In the genomic region with DNA sequence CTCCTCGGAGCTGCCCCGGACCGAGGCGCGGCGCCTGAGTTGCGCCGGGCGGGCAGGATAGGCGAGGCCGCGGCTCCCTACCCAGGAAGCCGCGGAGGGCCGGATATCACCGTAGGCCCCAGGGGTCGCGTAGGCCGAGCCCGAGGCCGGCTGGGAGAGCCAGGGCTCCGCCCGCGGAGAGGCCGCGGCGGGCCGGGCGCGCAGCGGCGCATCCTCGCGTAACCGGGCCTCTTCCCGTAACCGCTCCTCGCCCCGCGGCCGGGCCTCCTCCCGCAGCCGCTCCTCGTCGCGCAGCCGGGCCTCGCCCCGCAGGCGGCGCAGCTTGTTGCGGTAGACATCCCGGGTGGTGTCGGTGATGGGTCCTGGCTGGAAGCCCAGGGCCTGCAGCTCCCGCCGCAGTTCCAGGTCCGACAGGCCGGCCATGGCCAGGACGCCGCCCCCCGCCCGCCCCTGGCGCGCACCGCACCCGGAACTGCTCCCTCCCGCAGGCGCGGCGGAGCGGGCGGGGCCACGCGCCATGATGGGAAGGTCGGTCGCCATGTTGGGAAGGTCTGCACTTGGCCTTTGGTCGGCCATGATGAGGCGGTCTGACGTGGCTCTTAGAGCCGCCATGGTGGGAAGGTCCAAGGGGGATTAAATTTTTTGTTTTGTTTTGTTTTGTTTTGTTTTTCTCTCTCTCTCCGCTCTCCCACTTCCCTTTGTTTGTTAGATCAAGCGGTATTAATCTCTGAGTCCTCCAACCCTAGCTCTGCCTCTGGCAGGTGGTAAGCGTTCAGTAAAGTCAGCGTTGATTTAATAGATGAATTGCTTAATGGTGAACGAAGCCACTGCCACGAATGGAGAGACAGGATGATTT, we compare ENCODE assay signal across 1 cellular context.
TF ChIP-seq lines count a peak whose summit lies in the region.

A gene (minus strand): TSS at position 437 of the 856 bp plus-strand sequence. CDS start 14 bp downstream, at position 423.

TF ChIP-seq in HepG2, 621 proteins besides CTCF, POLR2A, EP300 and RAD21 (continued from another document and continues in another):
- TF ChIP-seq, protein P1, sequence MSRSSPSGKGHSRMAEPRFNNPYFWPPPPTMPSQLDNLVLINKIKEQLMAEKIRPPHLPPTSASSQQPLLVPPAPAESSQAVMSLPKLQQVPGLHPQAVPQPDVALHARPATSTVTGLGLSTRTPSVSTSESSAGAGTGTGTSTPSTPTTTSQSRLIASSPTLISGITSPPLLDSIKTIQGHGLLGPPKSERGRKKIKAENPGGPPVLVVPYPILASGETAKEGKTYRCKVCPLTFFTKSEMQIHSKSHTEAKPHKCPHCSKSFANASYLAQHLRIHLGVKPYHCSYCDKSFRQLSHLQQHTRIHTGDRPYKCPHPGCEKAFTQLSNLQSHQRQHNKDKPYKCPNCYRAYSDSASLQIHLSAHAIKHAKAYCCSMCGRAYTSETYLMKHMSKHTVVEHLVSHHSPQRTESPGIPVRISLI (CRISPR knock-in tag; IDR thresholded peaks at IDR 0.05; ENCODE audit: borderline replicate concordance) = 0 out of 2 replicates have a peak, but pooled peaks have one; percentile 14
- no peak for TF ChIP-seq EEA1 (CRISPR knock-in tag; IDR thresholded peaks at IDR 0.05; ENCODE audit: borderline replicate concordance)
- TF ChIP-seq CBFB (CRISPR knock-in tag; IDR thresholded peaks at IDR 0.05) = peak; percentile 71; the same call in 1 of the 2 replicates
- TF ChIP-seq, protein P2, sequence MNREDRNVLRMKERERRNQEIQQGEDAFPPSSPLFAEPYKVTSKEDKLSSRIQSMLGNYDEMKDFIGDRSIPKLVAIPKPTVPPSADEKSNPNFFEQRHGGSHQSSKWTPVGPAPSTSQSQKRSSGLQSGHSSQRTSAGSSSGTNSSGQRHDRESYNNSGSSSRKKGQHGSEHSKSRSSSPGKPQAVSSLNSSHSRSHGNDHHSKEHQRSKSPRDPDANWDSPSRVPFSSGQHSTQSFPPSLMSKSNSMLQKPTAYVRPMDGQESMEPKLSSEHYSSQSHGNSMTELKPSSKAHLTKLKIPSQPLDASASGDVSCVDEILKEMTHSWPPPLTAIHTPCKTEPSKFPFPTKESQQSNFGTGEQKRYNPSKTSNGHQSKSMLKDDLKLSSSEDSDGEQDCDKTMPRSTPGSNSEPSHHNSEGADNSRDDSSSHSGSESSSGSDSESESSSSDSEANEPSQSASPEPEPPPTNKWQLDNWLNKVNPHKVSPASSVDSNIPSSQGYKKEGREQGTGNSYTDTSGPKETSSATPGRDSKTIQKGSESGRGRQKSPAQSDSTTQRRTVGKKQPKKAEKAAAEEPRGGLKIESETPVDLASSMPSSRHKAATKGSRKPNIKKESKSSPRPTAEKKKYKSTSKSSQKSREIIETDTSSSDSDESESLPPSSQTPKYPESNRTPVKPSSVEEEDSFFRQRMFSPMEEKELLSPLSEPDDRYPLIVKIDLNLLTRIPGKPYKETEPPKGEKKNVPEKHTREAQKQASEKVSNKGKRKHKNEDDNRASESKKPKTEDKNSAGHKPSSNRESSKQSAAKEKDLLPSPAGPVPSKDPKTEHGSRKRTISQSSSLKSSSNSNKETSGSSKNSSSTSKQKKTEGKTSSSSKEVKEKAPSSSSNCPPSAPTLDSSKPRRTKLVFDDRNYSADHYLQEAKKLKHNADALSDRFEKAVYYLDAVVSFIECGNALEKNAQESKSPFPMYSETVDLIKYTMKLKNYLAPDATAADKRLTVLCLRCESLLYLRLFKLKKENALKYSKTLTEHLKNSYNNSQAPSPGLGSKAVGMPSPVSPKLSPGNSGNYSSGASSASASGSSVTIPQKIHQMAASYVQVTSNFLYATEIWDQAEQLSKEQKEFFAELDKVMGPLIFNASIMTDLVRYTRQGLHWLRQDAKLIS (CRISPR knock-in tag; IDR thresholded peaks at IDR 0.05) = 0 out of 2 replicates have a peak, but pooled peaks have one; percentile 52
- TF ChIP-seq ZNF570 (CRISPR knock-in tag; IDR thresholded peaks at IDR 0.05; ENCODE audit: borderline replicate concordance) = no peak; the same call in 1 of the 2 replicates
- no peak for TF ChIP-seq RORA (CRISPR knock-in tag; IDR thresholded peaks at IDR 0.05)
- peak; percentile 95 for TF ChIP-seq SALL2 (CRISPR knock-in tag; IDR thresholded peaks at IDR 0.05)
- peak in 1 of 2 experiments; percentile 72; a peak in 1 of 4 replicates for TF ChIP-seq KLF16 (CRISPR knock-in tag; IDR thresholded peaks at IDR 0.05)
- TF ChIP-seq, protein P3, sequence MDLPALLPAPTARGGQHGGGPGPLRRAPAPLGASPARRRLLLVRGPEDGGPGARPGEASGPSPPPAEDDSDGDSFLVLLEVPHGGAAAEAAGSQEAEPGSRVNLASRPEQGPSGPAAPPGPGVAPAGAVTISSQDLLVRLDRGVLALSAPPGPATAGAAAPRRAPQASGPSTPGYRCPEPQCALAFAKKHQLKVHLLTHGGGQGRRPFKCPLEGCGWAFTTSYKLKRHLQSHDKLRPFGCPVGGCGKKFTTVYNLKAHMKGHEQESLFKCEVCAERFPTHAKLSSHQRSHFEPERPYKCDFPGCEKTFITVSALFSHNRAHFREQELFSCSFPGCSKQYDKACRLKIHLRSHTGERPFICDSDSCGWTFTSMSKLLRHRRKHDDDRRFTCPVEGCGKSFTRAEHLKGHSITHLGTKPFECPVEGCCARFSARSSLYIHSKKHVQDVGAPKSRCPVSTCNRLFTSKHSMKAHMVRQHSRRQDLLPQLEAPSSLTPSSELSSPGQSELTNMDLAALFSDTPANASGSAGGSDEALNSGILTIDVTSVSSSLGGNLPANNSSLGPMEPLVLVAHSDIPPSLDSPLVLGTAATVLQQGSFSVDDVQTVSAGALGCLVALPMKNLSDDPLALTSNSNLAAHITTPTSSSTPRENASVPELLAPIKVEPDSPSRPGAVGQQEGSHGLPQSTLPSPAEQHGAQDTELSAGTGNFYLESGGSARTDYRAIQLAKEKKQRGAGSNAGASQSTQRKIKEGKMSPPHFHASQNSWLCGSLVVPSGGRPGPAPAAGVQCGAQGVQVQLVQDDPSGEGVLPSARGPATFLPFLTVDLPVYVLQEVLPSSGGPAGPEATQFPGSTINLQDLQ (CRISPR knock-in tag; IDR thresholded peaks at IDR 0.05) = peak; percentile 29; the same call in 1 of the 2 replicates
- TF ChIP-seq SNRNP70 (IDR thresholded peaks at IDR 0.05; ENCODE audit: low read depth, low read length) = no peak
- TF ChIP-seq, protein P4, sequence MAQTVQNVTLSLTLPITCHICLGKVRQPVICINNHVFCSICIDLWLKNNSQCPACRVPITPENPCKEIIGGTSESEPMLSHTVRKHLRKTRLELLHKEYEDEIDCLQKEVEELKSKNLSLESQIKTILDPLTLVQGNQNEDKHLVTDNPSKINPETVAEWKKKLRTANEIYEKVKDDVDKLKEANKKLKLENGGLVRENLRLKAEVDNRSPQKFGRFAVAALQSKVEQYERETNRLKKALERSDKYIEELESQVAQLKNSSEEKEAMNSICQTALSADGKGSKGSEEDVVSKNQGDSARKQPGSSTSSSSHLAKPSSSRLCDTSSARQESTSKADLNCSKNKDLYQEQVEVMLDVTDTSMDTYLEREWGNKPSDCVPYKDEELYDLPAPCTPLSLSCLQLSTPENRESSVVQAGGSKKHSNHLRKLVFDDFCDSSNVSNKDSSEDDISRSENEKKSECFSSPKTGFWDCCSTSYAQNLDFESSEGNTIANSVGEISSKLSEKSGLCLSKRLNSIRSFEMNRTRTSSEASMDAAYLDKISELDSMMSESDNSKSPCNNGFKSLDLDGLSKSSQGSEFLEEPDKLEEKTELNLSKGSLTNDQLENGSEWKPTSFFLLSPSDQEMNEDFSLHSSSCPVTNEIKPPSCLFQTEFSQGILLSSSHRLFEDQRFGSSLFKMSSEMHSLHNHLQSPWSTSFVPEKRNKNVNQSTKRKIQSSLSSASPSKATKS (CRISPR knock-in tag; IDR thresholded peaks at IDR 0.05) = no peak
- TF ChIP-seq THAP11 (CRISPR knock-in tag; IDR thresholded peaks at IDR 0.05) = peak; percentile 95
- TF ChIP-seq TBP (CRISPR knock-in tag; IDR thresholded peaks at IDR 0.05) = no peak
- no peak for TF ChIP-seq NR3C1 (CRISPR knock-in tag; IDR thresholded peaks at IDR 0.05)
- TF ChIP-seq PAF1 (CRISPR knock-in tag; IDR thresholded peaks at IDR 0.05) = no peak
- TF ChIP-seq PHF5A (CRISPR knock-in tag; IDR thresholded peaks at IDR 0.05; ENCODE audit: low read depth, unreplicated experiment) = peak; percentile 52
- TF ChIP-seq ZFP62 (CRISPR knock-in tag; IDR thresholded peaks at IDR 0.05) = no peak
- peak; percentile 71 for TF ChIP-seq SKI (IDR thresholded peaks at IDR 0.05; ENCODE audit: partially characterized antibody)
- TF ChIP-seq ZNF260 (CRISPR knock-in tag; IDR thresholded peaks at IDR 0.05; ENCODE audit: borderline replicate concordance, low read depth) = no peak
- TF ChIP-seq, protein P5, sequence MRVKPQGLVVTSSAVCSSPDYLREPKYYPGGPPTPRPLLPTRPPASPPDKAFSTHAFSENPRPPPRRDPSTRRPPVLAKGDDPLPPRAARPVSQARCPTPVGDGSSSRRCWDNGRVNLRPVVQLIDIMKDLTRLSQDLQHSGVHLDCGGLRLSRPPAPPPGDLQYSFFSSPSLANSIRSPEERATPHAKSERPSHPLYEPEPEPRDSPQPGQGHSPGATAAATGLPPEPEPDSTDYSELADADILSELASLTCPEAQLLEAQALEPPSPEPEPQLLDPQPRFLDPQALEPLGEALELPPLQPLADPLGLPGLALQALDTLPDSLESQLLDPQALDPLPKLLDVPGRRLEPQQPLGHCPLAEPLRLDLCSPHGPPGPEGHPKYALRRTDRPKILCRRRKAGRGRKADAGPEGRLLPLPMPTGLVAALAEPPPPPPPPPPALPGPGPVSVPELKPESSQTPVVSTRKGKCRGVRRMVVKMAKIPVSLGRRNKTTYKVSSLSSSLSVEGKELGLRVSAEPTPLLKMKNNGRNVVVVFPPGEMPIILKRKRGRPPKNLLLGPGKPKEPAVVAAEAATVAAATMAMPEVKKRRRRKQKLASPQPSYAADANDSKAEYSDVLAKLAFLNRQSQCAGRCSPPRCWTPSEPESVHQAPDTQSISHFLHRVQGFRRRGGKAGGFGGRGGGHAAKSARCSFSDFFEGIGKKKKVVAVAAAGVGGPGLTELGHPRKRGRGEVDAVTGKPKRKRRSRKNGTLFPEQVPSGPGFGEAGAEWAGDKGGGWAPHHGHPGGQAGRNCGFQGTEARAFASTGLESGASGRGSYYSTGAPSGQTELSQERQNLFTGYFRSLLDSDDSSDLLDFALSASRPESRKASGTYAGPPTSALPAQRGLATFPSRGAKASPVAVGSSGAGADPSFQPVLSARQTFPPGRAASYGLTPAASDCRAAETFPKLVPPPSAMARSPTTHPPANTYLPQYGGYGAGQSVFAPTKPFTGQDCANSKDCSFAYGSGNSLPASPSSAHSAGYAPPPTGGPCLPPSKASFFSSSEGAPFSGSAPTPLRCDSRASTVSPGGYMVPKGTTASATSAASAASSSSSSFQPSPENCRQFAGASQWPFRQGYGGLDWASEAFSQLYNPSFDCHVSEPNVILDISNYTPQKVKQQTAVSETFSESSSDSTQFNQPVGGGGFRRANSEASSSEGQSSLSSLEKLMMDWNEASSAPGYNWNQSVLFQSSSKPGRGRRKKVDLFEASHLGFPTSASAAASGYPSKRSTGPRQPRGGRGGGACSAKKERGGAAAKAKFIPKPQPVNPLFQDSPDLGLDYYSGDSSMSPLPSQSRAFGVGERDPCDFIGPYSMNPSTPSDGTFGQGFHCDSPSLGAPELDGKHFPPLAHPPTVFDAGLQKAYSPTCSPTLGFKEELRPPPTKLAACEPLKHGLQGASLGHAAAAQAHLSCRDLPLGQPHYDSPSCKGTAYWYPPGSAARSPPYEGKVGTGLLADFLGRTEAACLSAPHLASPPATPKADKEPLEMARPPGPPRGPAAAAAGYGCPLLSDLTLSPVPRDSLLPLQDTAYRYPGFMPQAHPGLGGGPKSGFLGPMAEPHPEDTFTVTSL (CRISPR knock-in tag; IDR thresholded peaks at IDR 0.05; ENCODE audit: borderline replicate concordance) = no peak
- peak; percentile 72; the same call in 1 of the 2 replicates for TF ChIP-seq ZNF564 (CRISPR knock-in tag; IDR thresholded peaks at IDR 0.05)
- TF ChIP-seq, protein P6, sequence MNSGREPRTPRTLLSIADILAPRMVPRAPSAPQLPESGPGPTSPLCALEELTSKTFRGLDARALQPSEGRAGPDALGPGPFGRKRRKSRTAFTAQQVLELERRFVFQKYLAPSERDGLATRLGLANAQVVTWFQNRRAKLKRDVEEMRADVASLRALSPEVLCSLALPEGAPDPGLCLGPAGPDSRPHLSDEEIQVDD (CRISPR knock-in tag; IDR thresholded peaks at IDR 0.05; ENCODE audit: borderline replicate concordance) = peak; percentile 11; the same call in 1 of the 2 replicates
- TF ChIP-seq, protein P7, sequence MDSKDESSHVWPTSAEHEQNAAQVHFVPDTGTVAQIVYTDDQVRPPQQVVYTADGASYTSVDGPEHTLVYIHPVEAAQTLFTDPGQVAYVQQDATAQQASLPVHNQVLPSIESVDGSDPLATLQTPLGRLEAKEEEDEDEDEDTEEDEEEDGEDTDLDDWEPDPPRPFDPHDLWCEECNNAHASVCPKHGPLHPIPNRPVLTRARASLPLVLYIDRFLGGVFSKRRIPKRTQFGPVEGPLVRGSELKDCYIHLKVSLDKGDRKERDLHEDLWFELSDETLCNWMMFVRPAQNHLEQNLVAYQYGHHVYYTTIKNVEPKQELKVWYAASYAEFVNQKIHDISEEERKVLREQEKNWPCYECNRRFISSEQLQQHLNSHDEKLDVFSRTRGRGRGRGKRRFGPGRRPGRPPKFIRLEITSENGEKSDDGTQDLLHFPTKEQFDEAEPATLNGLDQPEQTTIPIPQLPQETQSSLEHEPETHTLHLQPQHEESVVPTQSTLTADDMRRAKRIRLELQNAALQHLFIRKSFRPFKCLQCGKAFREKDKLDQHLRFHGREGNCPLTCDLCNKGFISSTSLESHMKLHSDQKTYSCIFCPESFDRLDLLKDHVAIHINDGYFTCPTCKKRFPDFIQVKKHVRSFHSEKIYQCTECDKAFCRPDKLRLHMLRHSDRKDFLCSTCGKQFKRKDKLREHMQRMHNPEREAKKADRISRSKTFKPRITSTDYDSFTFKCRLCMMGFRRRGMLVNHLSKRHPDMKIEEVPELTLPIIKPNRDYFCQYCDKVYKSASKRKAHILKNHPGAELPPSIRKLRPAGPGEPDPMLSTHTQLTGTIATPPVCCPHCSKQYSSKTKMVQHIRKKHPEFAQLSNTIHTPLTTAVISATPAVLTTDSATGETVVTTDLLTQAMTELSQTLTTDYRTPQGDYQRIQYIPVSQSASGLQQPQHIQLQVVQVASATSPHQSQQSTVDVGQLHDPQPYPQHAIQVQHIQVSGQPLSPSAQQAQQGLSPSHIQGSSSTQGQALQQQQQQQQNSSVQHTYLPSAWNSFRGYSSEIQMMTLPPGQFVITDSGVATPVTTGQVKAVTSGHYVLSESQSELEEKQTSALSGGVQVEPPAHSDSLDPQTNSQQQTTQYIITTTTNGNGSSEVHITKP (CRISPR knock-in tag; IDR thresholded peaks at IDR 0.05; ENCODE audit: low read depth) = 0 out of 2 replicates have a peak, but pooled peaks have one; percentile 36
- TF ChIP-seq ZNF556 (CRISPR knock-in tag; IDR thresholded peaks at IDR 0.05; ENCODE audit: borderline replicate concordance) = peak; percentile 96; the same call in 1 of the 2 replicates
- 0 out of 2 replicates have a peak, but pooled peaks have one; percentile 54 for TF ChIP-seq ZNF180 (CRISPR knock-in tag; IDR thresholded peaks at IDR 0.05; ENCODE audit: borderline replicate concordance, low read depth)
- TF ChIP-seq ZNF768 (CRISPR knock-in tag; IDR thresholded peaks at IDR 0.05) = peak; percentile 70; the same call in 1 of the 2 replicates
- TF ChIP-seq, protein P8, sequence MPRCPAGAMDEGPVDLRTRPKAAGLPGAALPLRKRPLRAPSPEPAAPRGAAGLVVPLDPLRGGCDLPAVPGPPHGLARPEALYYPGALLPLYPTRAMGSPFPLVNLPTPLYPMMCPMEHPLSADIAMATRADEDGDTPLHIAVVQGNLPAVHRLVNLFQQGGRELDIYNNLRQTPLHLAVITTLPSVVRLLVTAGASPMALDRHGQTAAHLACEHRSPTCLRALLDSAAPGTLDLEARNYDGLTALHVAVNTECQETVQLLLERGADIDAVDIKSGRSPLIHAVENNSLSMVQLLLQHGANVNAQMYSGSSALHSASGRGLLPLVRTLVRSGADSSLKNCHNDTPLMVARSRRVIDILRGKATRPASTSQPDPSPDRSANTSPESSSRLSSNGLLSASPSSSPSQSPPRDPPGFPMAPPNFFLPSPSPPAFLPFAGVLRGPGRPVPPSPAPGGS (CRISPR knock-in tag; IDR thresholded peaks at IDR 0.05) = peak; percentile 52; the same call in 1 of the 2 replicates
- TF ChIP-seq ZNF546 (CRISPR knock-in tag; conservative IDR thresholded peaks at IDR 0.05) = 0 out of 2 replicates have a peak, but pooled peaks have one; percentile 32
- no peak; the same call in 1 of the 2 replicates for TF ChIP-seq MTF1 (CRISPR knock-in tag; IDR thresholded peaks at IDR 0.05)
